Comparison of ENCODE assay signal across 2 cellular contexts in genomic region chr9:120900821-120901220, GRCh38.
TF ChIP-seq lines count a peak whose summit lies in the region.

No MANE protein-coding gene starts in this region.

TF ChIP-seq in H1, 55 proteins besides CTCF, POLR2A, EP300 and RAD21:
- TF ChIP-seq NANOG (IDR thresholded peaks at IDR 0.05; ENCODE audit: insufficient read depth, low read depth, low read length, poor library complexity, severe bottlenecking) (no peak), CHD7 (IDR thresholded peaks at IDR 0.05; ENCODE audit: insufficient replicate concordance, low read length) (no peak), BACH1 (IDR thresholded peaks at IDR 0.05; ENCODE audit: low read length) (no peak), MAFK (IDR thresholded peaks at IDR 0.05; ENCODE audit: low read depth, low read length) (no peak), NRF1 (IDR thresholded peaks at IDR 0.05; ENCODE audit: low read depth, low read length) (no peak), SP4 (IDR thresholded peaks at IDR 0.05; ENCODE audit: low read length) (no peak)

TF ChIP-seq in SK-N-SH, 30 proteins besides CTCF, POLR2A, EP300 and RAD21:
- TF ChIP-seq MEF2A (IDR thresholded peaks at IDR 0.05; ENCODE audit: borderline replicate concordance, low read depth) = no peak
- no peak for TF ChIP-seq JUND (IDR thresholded peaks at IDR 0.05)
- TF ChIP-seq TEAD4 (IDR thresholded peaks at IDR 0.05; ENCODE audit: borderline replicate concordance, insufficient read depth) = no peak
- no peak for TF ChIP-seq USF1 (IDR thresholded peaks at IDR 0.05; ENCODE audit: borderline replicate concordance, low read depth)
- no peak for TF ChIP-seq REST (IDR thresholded peaks at IDR 0.05; ENCODE audit: low read depth, low read length)
- no peak for TF ChIP-seq IRF3 (IDR thresholded peaks at IDR 0.05; ENCODE audit: low read depth, low read length)
- TF ChIP-seq SIN3A (IDR thresholded peaks at IDR 0.05; ENCODE audit: borderline replicate concordance, low read depth, low read length) = no peak
- TF ChIP-seq RFX5 (IDR thresholded peaks at IDR 0.05; ENCODE audit: low read length) = no peak
- no peak for TF ChIP-seq ELF1 (IDR thresholded peaks at IDR 0.05)
- TF ChIP-seq NFIC (IDR thresholded peaks at IDR 0.05; ENCODE audit: borderline replicate concordance) = no peak
